In genomic region chr20:19769516-19769915, GRCh38 we compare ENCODE assay signal across 22 cellular contexts. TPM values are rescaled to one million over a fixed set of nuclear protein-coding genes. Genes with fewer than 3 reads are reported as not detected.
"Had no signal": no experiment of that assay in that cellular context is flagged by ENCODE, and none has a peak within 500 bp of the region (broad histone marks: within the 10 kb centered on the region; RNA-seq: fewer than 3 reads in every experiment).

No MANE protein-coding gene starts in this region.

- H3K9me3 ChIP-seq: colonic mucosa, heart left ventricle, stomach, testis had no signal

- H3K4me3 ChIP-seq: colonic mucosa, heart left ventricle, smooth muscle cell, stomach, testis had no signal

- H3K4me3 Mint-ChIP-seq: activated CD4-positive, alpha-beta T cell treated with anti-CD3 and anti-CD28 coated beads, Interleukin-2, amount 10 ng/mL, durations not matched to agents 7 days and 5 days; activated naive CD4-positive, alpha-beta T cell treated with anti-CD3 and anti-CD28 coated beads, Interleukin-2, amount 10 ng/mL, durations not matched to agents 7 days and 5 days; activated naive CD8-positive, alpha-beta T cell treated with anti-CD3 and anti-CD28 coated beads, Interleukin-2, amount 50 U/mL, for 24 hours; central memory CD8-positive, alpha-beta T cell; natural killer cell; stimulated activated effector memory CD8-positive, alpha-beta T cell treated with anti-CD3 and anti-CD28 coated beads, Interleukin-12 subunit alpha, Interleukin-12 subunit beta, amount 100 ng/mL, for 72 hours; T-helper 1 cell treated with Interleukin-12 subunit alpha and Interleukin-12 subunit beta and Interleukin-4 antibody, amounts not matched to agents 30 μg/mL and 1 μg/mL, for 36 hours had no signal

- ATAC-seq: activated CD4-positive, CD25-positive, alpha-beta regulatory T cell treated with anti-CD3 and anti-CD28 coated beads, Interleukin-2, amount 50 U/mL, for 24 hours; activated naive CD8-positive, alpha-beta T cell treated with anti-CD3 and anti-CD28 coated beads, Interleukin-2, amount 50 U/mL, for 24 hours; heart left ventricle; left ventricle myocardium superior; natural killer cell; right cardiac atrium; stimulated activated effector memory CD8-positive, alpha-beta T cell treated with anti-CD3 and anti-CD28 coated beads, Interleukin-12 subunit alpha, Interleukin-12 subunit beta, amount 100 ng/mL, for 72 hours had no signal

- H3K4me1 ChIP-seq: colonic mucosa, testis had no signal

- H3K27me3 ChIP-seq: colonic mucosa, heart left ventricle, stomach, testis had no signal

- H3K4me1 Mint-ChIP-seq: activated CD4-positive, alpha-beta T cell treated with anti-CD3 and anti-CD28 coated beads, Interleukin-2, amount 10 ng/mL, durations not matched to agents 7 days and 5 days; activated naive CD4-positive, alpha-beta T cell treated with anti-CD3 and anti-CD28 coated beads, Interleukin-2, amount 10 ng/mL, durations not matched to agents 7 days and 5 days; activated naive CD8-positive, alpha-beta T cell treated with anti-CD3 and anti-CD28 coated beads, Interleukin-2, amount 50 U/mL, for 24 hours; central memory CD8-positive, alpha-beta T cell; natural killer cell; stimulated activated effector memory CD8-positive, alpha-beta T cell treated with anti-CD3 and anti-CD28 coated beads, Interleukin-12 subunit alpha, Interleukin-12 subunit beta, amount 100 ng/mL, for 72 hours had no signal

- H3K27ac Mint-ChIP-seq: activated CD4-positive, alpha-beta T cell treated with anti-CD3 and anti-CD28 coated beads, Interleukin-2, amount 10 ng/mL, durations not matched to agents 7 days and 5 days; activated naive CD4-positive, alpha-beta T cell treated with anti-CD3 and anti-CD28 coated beads, Interleukin-2, amount 10 ng/mL, durations not matched to agents 7 days and 5 days; activated naive CD8-positive, alpha-beta T cell treated with anti-CD3 and anti-CD28 coated beads, Interleukin-2, amount 50 U/mL, for 24 hours; natural killer cell; progenitor cell of endocrine pancreas; stimulated activated effector memory CD8-positive, alpha-beta T cell treated with anti-CD3 and anti-CD28 coated beads, Interleukin-12 subunit alpha, Interleukin-12 subunit beta, amount 100 ng/mL, for 72 hours; T-helper 1 cell treated with Interleukin-12 subunit alpha and Interleukin-12 subunit beta and Interleukin-4 antibody, amounts not matched to agents 30 μg/mL and 1 μg/mL, for 36 hours had no signal

- H3K27me3 Mint-ChIP-seq: activated naive CD4-positive, alpha-beta T cell treated with anti-CD3 and anti-CD28 coated beads, Interleukin-2, amount 10 ng/mL, durations not matched to agents 7 days and 5 days; central memory CD8-positive, alpha-beta T cell; progenitor cell of endocrine pancreas had no signal

- H3K36me3 ChIP-seq: colonic mucosa had no signal

- H3K9me3 Mint-ChIP-seq: activated CD4-positive, alpha-beta T cell treated with anti-CD3 and anti-CD28 coated beads, Interleukin-2, amount 10 ng/mL, durations not matched to agents 7 days and 5 days; activated naive CD4-positive, alpha-beta T cell treated with anti-CD3 and anti-CD28 coated beads, Interleukin-2, amount 10 ng/mL, durations not matched to agents 7 days and 5 days; activated naive CD8-positive, alpha-beta T cell treated with anti-CD3 and anti-CD28 coated beads, Interleukin-2, amount 50 U/mL, for 24 hours; central memory CD8-positive, alpha-beta T cell; natural killer cell; stimulated activated effector memory CD8-positive, alpha-beta T cell treated with anti-CD3 and anti-CD28 coated beads, Interleukin-12 subunit alpha, Interleukin-12 subunit beta, amount 100 ng/mL, for 72 hours; T-helper 1 cell treated with Interleukin-12 subunit alpha and Interleukin-12 subunit beta and Interleukin-4 antibody, amounts not matched to agents 30 μg/mL and 1 μg/mL, for 36 hours had no signal

- DNase-seq: activated CD4-positive, alpha-beta T cell treated with anti-CD3 and anti-CD28 coated beads, Interleukin-2, amount 10 ng/mL, durations not matched to agents 7 days and 5 days; activated CD8-positive, alpha-beta memory T cell treated with anti-CD3 and anti-CD28 coated beads, Interleukin-2, amount 50 U/mL, for 4 hours; activated effector memory CD4-positive, alpha-beta T cell treated with Interleukin-2 at 50 U/mL for 16 hours; activated naive CD4-positive, alpha-beta T cell treated with anti-CD3 and anti-CD28 coated beads, Interleukin-2, amount 10 ng/mL, durations not matched to agents 7 days and 5 days; activated naive CD8-positive, alpha-beta T cell treated with anti-CD3 and anti-CD28 coated beads, Interleukin-2, amount 50 U/mL, for 24 hours; activated T-cell treated with anti-CD3 and anti-CD28 coated beads, Interleukin-2, amount 50 U/mL, for 48 hours; aorta; colonic mucosa; heart left ventricle; left ventricle myocardium superior; natural killer cell; nucleus accumbens; stimulated activated CD4-positive, alpha-beta T cell treated with anti-CD3 and anti-CD28 coated beads, Interleukin-4, amount 100 ng/mL, for 24 hours; stomach; testis had no signal

- H3K36me3 Mint-ChIP-seq: activated naive CD4-positive, alpha-beta T cell treated with anti-CD3 and anti-CD28 coated beads, Interleukin-2, amount 10 ng/mL, durations not matched to agents 7 days and 5 days; natural killer cell; stimulated activated effector memory CD8-positive, alpha-beta T cell treated with anti-CD3 and anti-CD28 coated beads, Interleukin-12 subunit alpha, Interleukin-12 subunit beta, amount 100 ng/mL, for 72 hours had no signal

- H3K27ac ChIP-seq: colonic mucosa, heart left ventricle, stomach, testis had no signal

RNA-seq across cellular contexts. Expression of gene RIN2, which starts 11.5 kb away (rescaled TPM):
- total RNA-seq: activated CD4-positive, alpha-beta T cell treated with anti-CD3 and anti-CD28 coated beads, Interleukin-2, amount 10 ng/mL, durations not matched to agents 7 days and 5 days had no signal
